ENCODE assay signal across 39 cellular contexts in the genomic region with DNA sequence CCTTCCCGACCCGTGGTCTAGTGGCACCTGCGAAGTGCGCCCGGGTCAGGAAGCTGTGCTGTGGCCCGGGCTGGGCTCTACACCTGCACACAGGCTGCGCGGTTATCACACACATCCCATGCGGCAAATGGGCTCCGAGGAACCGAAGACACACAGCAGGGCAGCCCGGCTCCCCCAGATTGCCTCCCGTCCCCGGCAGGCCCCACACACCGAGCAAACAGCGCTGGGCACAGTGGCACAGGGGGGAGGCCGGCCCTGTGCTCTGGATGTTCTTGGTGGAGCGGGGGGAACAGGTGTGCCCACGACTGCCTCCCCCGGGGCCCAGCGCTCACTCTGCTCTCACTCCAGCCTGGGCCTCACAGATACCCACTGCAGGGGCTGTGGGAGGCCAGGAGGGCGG. TPM values are rescaled to one million over a fixed set of nuclear protein-coding genes. Genes with fewer than 3 reads are reported as not detected.
"Had no signal": no experiment of that assay in that cellular context is flagged by ENCODE, and none has a peak within 500 bp of the region (broad histone marks: within the 10 kb centered on the region; RNA-seq: fewer than 3 reads in every experiment).

No MANE protein-coding gene starts in this region.

- H3K27me3 ChIP-seq: Peyer's patch had no signal

- H3K4me1 ChIP-seq: Peyer's patch, SJSA1 had no signal

- H3K4me2 ChIP-seq: SK-N-SH had no signal

- H3K9me3 Mint-ChIP-seq: activated CD4-positive, alpha-beta memory T cell treated with anti-CD3 and anti-CD28 coated beads for 36 hours; activated naive CD4-positive, alpha-beta T cell treated with anti-CD3 and anti-CD28 coated beads for 36 hours; activated naive CD8-positive, alpha-beta T cell treated with anti-CD3 and anti-CD28 coated beads, Interleukin-2, amount 50 U/mL, for 24 hours; activated T-cell treated with anti-CD3 and anti-CD28 coated beads, Interleukin-2, amount 50 U/mL, for 4 hours; activated T-helper 1 cell treated with anti-CD3 and anti-CD28 coated beads, Interleukin-12 subunit alpha, Interleukin-12 subunit beta, Interleukin-2, Interleukin-4 antibody, amounts not matched to agents 30 ng/mL and 10 ng/mL and 1 ng/mL, durations not matched to agents 14 hours and 24 hours and 36 hours; T-helper 1 cell treated with Interleukin-12 subunit alpha and Interleukin-12 subunit beta and Interleukin-4 antibody, amounts not matched to agents 30 μg/mL and 1 μg/mL, for 36 hours; T-helper 2 cell treated with Interferon-gamma antibody and Interleukin-4, amounts not matched to agents 5 μg/mL and 100 μg/mL, for 36 hours; WTC11 had no signal

- H3K4me3 ChIP-seq: Peyer's patch, SJSA1 had no signal

- H3K36me3 ChIP-seq: SJSA1 had no signal

- H3K27ac ChIP-seq: Peyer's patch, SJSA1 had no signal

- FAIRE-seq: bronchial epithelial cell had no signal

- H3K9ac ChIP-seq: SK-N-SH had no signal

- ATAC-seq: activated naive CD8-positive, alpha-beta T cell treated with anti-CD3 and anti-CD28 coated beads, Interleukin-2, amount 50 U/mL, for 24 hours; activated T-cell treated with anti-CD3 and anti-CD28 coated beads, Interleukin-2, amount 50 U/mL, for 4 hours; PC-3; WTC11 had no signal

- H3K4me3 Mint-ChIP-seq: activated CD4-positive, alpha-beta memory T cell treated with anti-CD3 and anti-CD28 coated beads for 36 hours; activated naive CD4-positive, alpha-beta T cell treated with anti-CD3 and anti-CD28 coated beads for 36 hours; activated naive CD8-positive, alpha-beta T cell; activated naive CD8-positive, alpha-beta T cell treated with anti-CD3 and anti-CD28 coated beads, Interleukin-2, amount 50 U/mL, for 24 hours; activated T-cell treated with anti-CD3 and anti-CD28 coated beads, Interleukin-2, amount 50 U/mL, for 4 hours; activated T-helper 1 cell treated with anti-CD3 and anti-CD28 coated beads, Interleukin-12 subunit alpha, Interleukin-12 subunit beta, Interleukin-2, Interleukin-4 antibody, amounts not matched to agents 30 ng/mL and 10 ng/mL and 1 ng/mL, durations not matched to agents 14 hours and 24 hours and 36 hours; brain; T-helper 1 cell treated with Interleukin-12 subunit alpha and Interleukin-12 subunit beta and Interleukin-4 antibody, amounts not matched to agents 30 μg/mL and 1 μg/mL, for 36 hours; T-helper 2 cell treated with Interferon-gamma antibody and Interleukin-4, amounts not matched to agents 5 μg/mL and 100 μg/mL, for 36 hours; WTC11 had no signal

- H3K27ac Mint-ChIP-seq: activated CD4-positive, alpha-beta memory T cell treated with anti-CD3 and anti-CD28 coated beads for 36 hours; activated naive CD4-positive, alpha-beta T cell treated with anti-CD3 and anti-CD28 coated beads for 36 hours; activated naive CD8-positive, alpha-beta T cell; activated naive CD8-positive, alpha-beta T cell treated with anti-CD3 and anti-CD28 coated beads, Interleukin-2, amount 50 U/mL, for 24 hours; activated T-helper 1 cell treated with anti-CD3 and anti-CD28 coated beads, Interleukin-12 subunit alpha, Interleukin-12 subunit beta, Interleukin-2, Interleukin-4 antibody, amounts not matched to agents 30 ng/mL and 10 ng/mL and 1 ng/mL, durations not matched to agents 14 hours and 24 hours and 36 hours; brain; T-helper 1 cell treated with Interleukin-12 subunit alpha and Interleukin-12 subunit beta and Interleukin-4 antibody, amounts not matched to agents 30 μg/mL and 1 μg/mL, for 36 hours; T-helper 2 cell treated with Interferon-gamma antibody and Interleukin-4, amounts not matched to agents 5 μg/mL and 100 μg/mL, for 36 hours; WTC11 had no signal

- DNase-seq: activated CD4-positive, alpha-beta memory T cell treated with anti-CD3 and anti-CD28 coated beads for 36 hours; activated CD4-positive, alpha-beta T cell treated with anti-CD3 and anti-CD28 coated beads for 4 hours; activated CD4-positive, alpha-beta T cell treated with anti-CD3 and anti-CD28 coated beads, Interleukin-2, amount 50 U/mL, for 1 hour; activated CD4-positive, CD25-positive, alpha-beta regulatory T cell treated with anti-CD3 and anti-CD28 coated beads, Interleukin-2, amount 50 U/mL, for 72 hours; activated CD8-positive, alpha-beta memory T cell treated with anti-CD3 and anti-CD28 coated beads, Interleukin-2, amount 50 U/mL, for 4 hours; activated gamma-delta T cell treated with Interleukin-2 at 50 U/mL for 16 hours; activated naive CD4-positive, alpha-beta T cell treated with anti-CD3 and anti-CD28 coated beads for 36 hours; activated naive CD8-positive, alpha-beta T cell treated with anti-CD3 and anti-CD28 coated beads, Interleukin-2, amount 50 U/mL, for 24 hours; activated T-cell treated with anti-CD3 and anti-CD28 coated beads for 4 hours; activated T-cell treated with anti-CD3 and anti-CD28 coated beads, Interleukin-2, amount 50 U/mL, for 4 hours; anterior cingulate cortex; caudate nucleus; cerebellar nuclear complex; MM.1S; NCI-H1092 treated with DMSO at 0.1 percent for 48 hours; NCI-H1417; NCI-H146; NCI-H187; NCI-H2029 treated with DMSO at 0.1 percent for 48 hours; NCI-H2107; NCI-H2171; NCI-H510A; NCI-H526; NCI-H748 treated with DMSO at 0.1 percent for 48 hours; NK-92 treated with Interleukin-12 subunit alpha and Interleukin-12 subunit beta, amount 100 ng/mL, for 24 hours; PC-3; Peyer's patch; RPMI8226; SHP77 treated with DMSO at 0.1 percent for 48 hours; SK-N-SH had no signal

- H3K36me3 Mint-ChIP-seq: activated CD4-positive, alpha-beta memory T cell treated with anti-CD3 and anti-CD28 coated beads for 36 hours; activated naive CD8-positive, alpha-beta T cell; WTC11 had no signal

- H3K27me3 Mint-ChIP-seq: activated CD4-positive, alpha-beta memory T cell treated with anti-CD3 and anti-CD28 coated beads for 36 hours; activated naive CD8-positive, alpha-beta T cell; activated naive CD8-positive, alpha-beta T cell treated with anti-CD3 and anti-CD28 coated beads, Interleukin-2, amount 50 U/mL, for 24 hours; brain had no signal

- H3K9me3 ChIP-seq: Peyer's patch, SJSA1, SK-N-SH had no signal

- H3K4me1 Mint-ChIP-seq: activated naive CD8-positive, alpha-beta T cell treated with anti-CD3 and anti-CD28 coated beads, Interleukin-2, amount 50 U/mL, for 24 hours; brain; WTC11 had no signal

RNA-seq across cellular contexts. Expression of gene PABPN1L, which starts 28.9 kb away (rescaled TPM):
- total RNA-seq: activated CD4-positive, alpha-beta memory T cell treated with anti-CD3 and anti-CD28 coated beads for 36 hours; activated naive CD4-positive, alpha-beta T cell treated with anti-CD3 and anti-CD28 coated beads for 36 hours; activated T-cell treated with anti-CD3 and anti-CD28 coated beads, Interleukin-2, amount 50 U/mL, for 4 hours; activated T-helper 1 cell treated with anti-CD3 and anti-CD28 coated beads, Interleukin-12 subunit alpha, Interleukin-12 subunit beta, Interleukin-2, Interleukin-4 antibody, amounts not matched to agents 30 ng/mL and 10 ng/mL and 1 ng/mL, durations not matched to agents 14 hours and 24 hours and 36 hours; bronchial epithelial cell; LHCN-M2; PC-3; Peyer's patch; SJSA1; WTC11 had no signal
- polyA plus RNA-seq: SK-N-SH had no signal
